In the genomic region with DNA sequence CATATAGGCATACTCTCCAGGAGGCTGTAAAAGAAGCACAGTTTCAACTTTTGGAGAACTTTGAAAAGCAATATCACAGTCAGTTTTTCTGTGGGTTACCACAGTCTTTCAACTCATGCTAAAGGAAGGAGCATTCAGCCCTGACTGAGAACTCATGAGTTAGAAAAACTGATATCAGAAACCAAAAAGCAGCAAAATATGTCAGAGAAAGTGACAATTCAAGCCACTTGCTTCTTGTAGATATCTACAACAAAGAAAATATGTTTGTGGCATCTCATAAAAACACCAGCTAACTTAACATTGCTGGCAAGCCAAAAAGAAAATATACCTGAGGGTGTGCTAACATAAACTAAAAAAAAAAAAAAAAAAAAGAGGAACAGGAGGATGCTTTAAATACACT, we compare ENCODE assay signal across 24 cellular contexts. TPM values are rescaled to one million over a fixed set of nuclear protein-coding genes. Genes with fewer than 3 reads are reported as not detected.
DNase-seq lines count a peak whose midpoint lies in the region; ATAC-seq and TF ChIP-seq lines count a peak whose summit lies in the region.
"Had no signal": no experiment of that assay in that cellular context is flagged by ENCODE, and none has a peak within 500 bp of the region (broad histone marks: within the 10 kb centered on the region; RNA-seq: fewer than 3 reads in every experiment).

No MANE protein-coding gene starts in this region.

- no peaks in the 10 kb centered on the region for H3K27me3 ChIP-seq in BLaER1 treated with 17β-estradiol and CSF1 and Interleukin-3, amounts not matched to agents 10 nM and 100 nM
- H3K27me3 ChIP-seq in esophagus squamous epithelium (no peaks in the 10 kb centered on the region), PC-3 (ENCODE audit: low read length) (no peaks in the 10 kb centered on the region)
- H3K27me3 ChIP-seq: BE2C had no signal

- intact Hi-C loops in esophagus squamous epithelium (cut with DNase I), result no loop called here
- intact Hi-C loops in PC-3 (cut with micrococcal nuclease), result no loop called here

- no peak for ATAC-seq in PC-3
- ATAC-seq: GM12878 had no signal

- peaks cover 16 to 24% (median 17%) of the 10 kb centered on the region in 11 experiments for H3K9me3 ChIP-seq in BLaER1 treated with 17β-estradiol and CSF1 and Interleukin-3, amounts not matched to agents 10 nM and 100 nM (replicated peaks in 1 of 11)
- H3K9me3 ChIP-seq in esophagus squamous epithelium (peaks cover 0 to 2% (median 0%) of the 10 kb centered on the region in 3 donors), PC-3 (ENCODE audit: low read length) (no peaks in the 10 kb centered on the region; the same call in 1 of the 2 replicates)
- H3K9me3 ChIP-seq: BE2C had no signal

- CTCF ChIA-PET in PC-3 (lab: Charles Lee), result no interaction called here

- TF ChIP-seq CTCF in esophagus squamous epithelium (IDR thresholded peaks at IDR 0.05) (no peak), PC-3 (conservative IDR thresholded peaks at IDR 0.05; ENCODE audit: low read depth, low read length) (no peak)

- H2AFZ ChIP-seq in PC-3 (ENCODE audit: low read length), result no peak overlapping the region

- TF ChIP-seq POLR2A in esophagus squamous epithelium (IDR thresholded peaks at IDR 0.05), result no peak

- peaks cover 0 to 27% (median 18%) of the 10 kb centered on the region in 10 experiments; a peak in 8 of 20 replicates for H3K4me1 ChIP-seq in BLaER1 treated with 17β-estradiol and CSF1 and Interleukin-3, amounts not matched to agents 10 nM and 100 nM
- H3K4me1 ChIP-seq in esophagus squamous epithelium (peaks cover 0 to 1% (median 0%) of the 10 kb centered on the region in 3 donors), PC-3 (ENCODE audit: insufficient read depth, low read length) (peaks cover 5% of the 10 kb centered on the region)
- H3K4me1 ChIP-seq: BE2C had no signal

- H3F3A ChIP-seq in PC-3 (ENCODE audit: low read length, unreplicated experiment), result no peaks in the 10 kb centered on the region

- H3K4me3 ChIP-seq in BLaER1 treated with 17β-estradiol and CSF1 and Interleukin-3, amounts not matched to agents 10 nM and 100 nM, result no peak overlapping the region
- no peak overlapping the region; the same call in 1 of the 2 replicates for H3K4me3 ChIP-seq in Jurkat, Clone E6-1 (ENCODE audit: low read length)
- H3K4me3 ChIP-seq in esophagus squamous epithelium (no peak overlapping the region), PC-3 (ENCODE audit: low read length) (no peak overlapping the region)
- H3K4me3 ChIP-seq: GM12878 had no signal

- peak overlapping the region in 8 of 11 experiments; percentile 0 to 32 (median 16); a peak in 9 of 22 replicates for H3K4me2 ChIP-seq in BLaER1 treated with 17β-estradiol and CSF1 and Interleukin-3, amounts not matched to agents 10 nM and 100 nM
- no peak overlapping the region for H3K4me2 ChIP-seq in PC-3 (ENCODE audit: low read length)

- H3K9me2 ChIP-seq in PC-3 (replicated peaks; ENCODE audit: low read length), result no peaks in the 10 kb centered on the region

- BruUV-seq in PC-3 (replicated peaks; lab: Mats Ljungman, UMichigan), result no TSS peak

- H3K36me3 ChIP-seq in BLaER1 treated with 17β-estradiol and CSF1 and Interleukin-3, amounts not matched to agents 10 nM and 100 nM, result no peaks in the 10 kb centered on the region
- no peaks in the 10 kb centered on the region for H3K36me3 ChIP-seq in esophagus squamous epithelium
- H3K36me3 ChIP-seq in PC-3 (ENCODE audit: low read depth, low read length), result no peaks in the 10 kb centered on the region
- H3K36me3 ChIP-seq: BE2C had no signal

- POLR2A ChIA-PET in PC-3 (lab: Charles Lee; ENCODE audit: unreplicated experiment), result no interaction called here

- no peak overlapping the region for H3K9ac ChIP-seq in BLaER1 treated with 17β-estradiol and CSF1 and Interleukin-3, amounts not matched to agents 10 nM and 100 nM
- no peak overlapping the region for H3K9ac ChIP-seq in PC-3 (ENCODE audit: low read length)

- H3K27ac ChIP-seq in BLaER1 treated with 17β-estradiol and CSF1 and Interleukin-3, amounts not matched to agents 10 nM and 100 nM, result peak overlapping the region in 1 of 11 experiments; percentile 5; a peak in 2 of 22 replicates
- H3K27ac ChIP-seq in esophagus squamous epithelium (no peak overlapping the region), PC-3 (ENCODE audit: low read length) (no peak overlapping the region)

- H3K79me2 ChIP-seq in PC-3 (ENCODE audit: low read length), result no peaks in the 10 kb centered on the region

- no peaks in the 10 kb centered on the region for H4K20me1 ChIP-seq in BLaER1 treated with 17β-estradiol and CSF1 and Interleukin-3, amounts not matched to agents 10 nM and 100 nM
- no peaks in the 10 kb centered on the region for H4K20me1 ChIP-seq in PC-3 (ENCODE audit: low read length)

- peak; percentile 92 for DNase-seq in Jurkat, Clone E6-1 (ENCODE audit: low read depth, low spot score)
- DNase-seq in OCI-M1 (lab: John Stamatoyannopoulos, UW) (peak; percentile 81), esophagus squamous epithelium (lab: John Stamatoyannopoulos, UW) (no peak), PC-3 (no peak), UCSD-AML1 (lab: John Stamatoyannopoulos, UW; ENCODE audit: unreplicated experiment) (no peak)
- DNase-seq: 8988T; ACHN; BE2C; C1 segment of cervical spinal cord; CD4-positive, alpha-beta memory T cell; CD4-positive, CD25-positive, alpha-beta regulatory T cell; CD8-positive, alpha-beta memory T cell; COR-L47; DMS 273 treated with DMSO at 0.1 percent for 48 hours; DMS153; DMS53; DMS79; DND-41; EL; GDM1 had no signal

RNA-seq across cellular contexts. Expression of gene PTCHD4, which starts 36.1 kb away (rescaled TPM):
- polyA plus RNA-seq in Jurkat, Clone E6-1 (2012; ENCODE audit: insufficient read depth, insufficient read length), result 1.5 TPM
- total RNA-seq in esophagus squamous epithelium (under 1 TPM in 2 of 4 donors, not detected in 2; 0.19 to 0.22 TPM), PC-3 (2014; rRNA removed) (not detected in 2 replicates)
- total RNA-seq: CD4-positive, alpha-beta memory T cell; CD4-positive, CD25-positive, alpha-beta regulatory T cell; CD8-positive, alpha-beta memory T cell; Daoy had no signal
- polyA plus RNA-seq: CD14-positive monocyte; CD4-positive, alpha-beta memory T cell; CD4-positive, CD25-positive, alpha-beta regulatory T cell; CD8-positive, alpha-beta memory T cell had no signal

Comparison
In these comparisons a context has a peak if more than half of its experiments do, and no peak if none do; other contexts are left out.
1. DNase-seq: peak in Jurkat, Clone E6-1 (single experiment) and OCI-M1 (single experiment); none in esophagus squamous epithelium (single experiment), PC-3 (single experiment) and UCSD-AML1 (single experiment).